ENCODE assay signal across 8 cellular contexts in the genomic region with DNA sequence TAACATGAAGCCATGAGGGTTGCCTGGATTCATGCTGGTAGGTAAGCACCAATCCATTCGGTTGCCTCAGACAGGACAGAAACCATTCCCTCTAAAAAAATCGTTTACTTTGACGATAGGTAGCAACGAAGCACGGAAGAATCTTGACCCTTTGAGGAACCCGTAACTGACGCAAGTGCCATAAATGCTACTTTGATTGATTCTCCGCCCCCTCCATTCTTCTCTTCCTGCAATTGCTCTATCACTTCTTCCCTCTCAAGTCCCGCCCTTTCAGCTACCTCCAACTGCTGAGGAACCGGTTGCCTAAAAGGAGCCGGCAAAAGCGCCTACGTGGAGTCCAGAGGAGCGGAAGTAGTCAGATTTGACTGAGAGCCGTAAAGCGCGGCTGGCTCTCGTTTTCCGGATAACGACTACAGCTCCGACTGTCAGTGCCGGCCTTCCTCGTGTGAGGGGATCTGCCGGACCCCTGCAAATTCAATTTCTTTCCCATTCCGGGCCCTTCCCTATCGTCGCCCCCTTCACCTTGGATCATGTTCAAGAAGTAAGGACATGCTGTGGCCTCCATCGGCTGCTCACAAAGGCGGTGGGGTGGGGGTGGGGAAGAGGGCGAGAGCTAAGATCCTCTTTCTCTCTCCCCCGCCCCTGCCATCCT. TPM values are rescaled to one million over a fixed set of nuclear protein-coding genes. Genes with fewer than 3 reads are reported as not detected.
DNase-seq lines count a peak whose midpoint lies in the region; ATAC-seq and TF ChIP-seq lines count a peak whose summit lies in the region.

A gene with protein sequence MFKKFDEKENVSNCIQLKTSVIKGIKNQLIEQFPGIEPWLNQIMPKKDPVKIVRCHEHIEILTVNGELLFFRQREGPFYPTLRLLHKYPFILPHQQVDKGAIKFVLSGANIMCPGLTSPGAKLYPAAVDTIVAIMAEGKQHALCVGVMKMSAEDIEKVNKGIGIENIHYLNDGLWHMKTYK (plus strand): TSS at position 395 of the 652 bp plus-strand sequence. CDS start 136 bp downstream, at position 531.

- H2AK9ac ChIP-seq in IMR-90 (replicated peaks; ENCODE audit: low read depth, low read length, poor library complexity), result peak within 1 kb of the TSS; percentile 88

- H3K4me2 ChIP-seq in IMR-90 (ENCODE audit: low read depth, low read length) (peak within 1 kb of the TSS; percentile 97), PC-3 (ENCODE audit: low read length) (peak within 1 kb of the TSS; percentile 95)

- DNase-seq in DMS 273 treated with DMSO at 0.1 percent for 48 hours (lab: John Stamatoyannopoulos, UW) (peak; percentile 95), IMR-90 (peak; percentile 96), PC-3 (peak; percentile 96), activated T-cell treated with anti-CD3 and anti-CD28 coated beads for 48 hours (ENCODE audit: low read depth) (peak; percentile 63), erythroblast (lab: John Stamatoyannopoulos, UW) (peak; percentile 87 to 90)
- peak; percentile 78 for DNase-seq in stimulated activated CD8-positive, alpha-beta memory T cell treated with anti-CD3 and anti-CD28 coated beads, Interleukin-4, amount 100 ng/mL, for 48 hours

- H3K79me2 ChIP-seq in PC-3 (ENCODE audit: low read length), result peaks cover 39% of the 10 kb centered on the region

- H3K9me2 ChIP-seq in PC-3 (replicated peaks; ENCODE audit: low read length), result no peaks in the 10 kb centered on the region

- peak within 1 kb of the TSS; percentile 92 for H3K18ac ChIP-seq in IMR-90 (ENCODE audit: low read depth, low read length)

- peak within 1 kb of the TSS; percentile 35 for H2AK5ac ChIP-seq in IMR-90 (ENCODE audit: low read depth, low read length)

- H3K27ac ChIP-seq in IMR-90 (ENCODE audit: insufficient read depth, low read length) (peak within 1 kb of the TSS; percentile 95), PC-3 (ENCODE audit: low read length) (peak within 1 kb of the TSS; percentile 92), mucosa of rectum (ENCODE audit: low read depth in 2 of 2, low read length in 2 of 2) (peak within 1 kb of the TSS; percentile 91 to 93)

- WGBS in IMR-90 (ENCODE audit: extremely low coverage in 2 of 2, insufficient read length in 1 of 2), 2 experiments, result 23% methylated on average over 12 of the region's 31 CpGs; no CpG with 5 or more reads in 1 of the 2 experiments

- H3K27me3 ChIP-seq in IMR-90 (ENCODE audit: control insufficient read depth, insufficient read depth, low read length) (no peaks in the 10 kb centered on the region), PC-3 (ENCODE audit: low read length) (no peaks in the 10 kb centered on the region), mucosa of rectum (ENCODE audit: control insufficient read depth in 2 of 2, insufficient read depth in 2 of 2, low read length in 2 of 2) (no peaks in the 10 kb centered on the region)

- H3K9me1 ChIP-seq in IMR-90 (ENCODE audit: insufficient read depth, low read length), result no peaks in the 10 kb centered on the region

- H3K14ac ChIP-seq in IMR-90 (replicated peaks; ENCODE audit: low read depth, low read length), result peak within 1 kb of the TSS; percentile 97

- peak within 1 kb of the TSS; percentile 84 for H3K4ac ChIP-seq in IMR-90 (ENCODE audit: low read depth, low read length)

- peak within 1 kb of the TSS; percentile 94; the same call in 1 of the 3 replicates for H2BK15ac ChIP-seq in IMR-90 (ENCODE audit: low read depth, low read length)

- POLR2A ChIA-PET in IMR-90 (lab: Charles Lee; ENCODE audit: unreplicated experiment), result interaction anchor here (0.5 to 1.3 kb wide), 3 partner anchors 37 to 61 kb away, joined by 3 to 10 read pairs (median 3); a partner anchor contains a TSS
- POLR2A ChIA-PET in PC-3 (lab: Charles Lee; ENCODE audit: unreplicated experiment), result interaction anchor here (0.6 to 0.9 kb wide), 7 partner anchors 42 to 661 kb away, joined by 3 to 36 read pairs (median 3); a partner anchor contains a TSS

- peak within 1 kb of the TSS; percentile 96 for H3K9ac ChIP-seq in IMR-90 (ENCODE audit: low read depth, low read length)
- peak within 1 kb of the TSS; percentile 99 for H3K9ac ChIP-seq in PC-3 (ENCODE audit: low read length)
- H3K9ac ChIP-seq in mucosa of rectum (ENCODE audit: low read depth in 1 of 2, low read length in 2 of 2), result peak within 1 kb of the TSS; percentile 78 to 79

- H2BK5ac ChIP-seq in IMR-90 (ENCODE audit: low read depth, low read length, poor library complexity, severe bottlenecking), result peak within 1 kb of the TSS; percentile 87

- H3K23ac ChIP-seq in IMR-90 (ENCODE audit: low read depth, low read length), result peak within 1 kb of the TSS; percentile 83; the same call in 1 of the 2 replicates

- no peak for TF ChIP-seq RAD21 in IMR-90 (IDR thresholded peaks at IDR 0.05; ENCODE audit: low read length)

- dilution Hi-C loops in IMR-90 (cut with HindIII; ENCODE audit: low sequenced_read_pairs, unreplicated experiment), result no loop called here

- no peaks in the 10 kb centered on the region for H3K79me1 ChIP-seq in IMR-90 (ENCODE audit: low read depth in 1 of 2, low read length in 2 of 2)

- ATAC-seq in GM21526 (IDR thresholded peaks at IDR 0.05; ENCODE audit: low FRiP score, unreplicated experiment), result peak; percentile 85
- peak; percentile 95 for ATAC-seq in IMR-90 (ENCODE audit: low read depth)
- ATAC-seq in PC-3, result peak; percentile 98

- H4K5ac ChIP-seq in IMR-90 (ENCODE audit: low read depth, low read length), result peak within 1 kb of the TSS; percentile 99

- H2BK120ac ChIP-seq in IMR-90 (ENCODE audit: low read depth, low read length), result peak within 1 kb of the TSS; percentile 77; the same call in 1 of the 2 replicates

- peak within 1 kb of the TSS; percentile 62; the same call in 1 of the 2 replicates for H2BK20ac ChIP-seq in IMR-90 (ENCODE audit: low read depth, low read length)

- H3K4me3 ChIP-seq in IMR-90 (ENCODE audit: insufficient read depth, low read depth, low read length) (peak within 1 kb of the TSS; percentile 88), PC-3 (ENCODE audit: low read length) (peak within 1 kb of the TSS; percentile 90), mucosa of rectum (ENCODE audit: low read length in 2 of 2) (peak within 1 kb of the TSS; percentile 60 to 84)

- intact Hi-C loops in IMR-90 (cut with micrococcal nuclease) (loop anchor here (1.0 kb wide), 2 partner anchors 43 to 106 kb away; no protein-coding TSS in a partner anchor), PC-3 (cut with micrococcal nuclease) (loop anchor here (1.0 to 5.0 kb wide), 3 partner anchors 44 to 92 kb away; a partner anchor contains a TSS)

- H4K20me1 ChIP-seq in IMR-90 (ENCODE audit: insufficient read depth, low read length) (no peaks in the 10 kb centered on the region), PC-3 (ENCODE audit: low read length) (no peaks in the 10 kb centered on the region)

- CTCF ChIA-PET in IMR-90 (lab: Yijun Ruan, JAX) (no interaction called here), PC-3 (lab: Charles Lee) (interaction anchor here (0.6 kb wide), 1 partner anchor 45 kb away, joined by 4 read pairs; no protein-coding TSS in a partner anchor)

- H3K4me1 ChIP-seq in IMR-90 (ENCODE audit: control insufficient read depth, insufficient read depth, low read length) (no peaks in the 10 kb centered on the region), PC-3 (ENCODE audit: insufficient read depth, low read length) (peaks cover 10% of the 10 kb centered on the region), mucosa of rectum (ENCODE audit: control insufficient read depth in 2 of 2, insufficient read depth in 2 of 2, low read length in 2 of 2) (no peaks in the 10 kb centered on the region)

- peak within 1 kb of the TSS; percentile 98 to 100 for H4K8ac ChIP-seq in IMR-90 (ENCODE audit: low read depth in 2 of 2, low read length in 2 of 2)

- H3F3A ChIP-seq in PC-3 (ENCODE audit: low read length, unreplicated experiment), result no peaks in the 10 kb centered on the region

- H3K56ac ChIP-seq in IMR-90 (ENCODE audit: extremely low read depth, insufficient read depth, low read length), result peak within 1 kb of the TSS; percentile 93

- H2AFZ ChIP-seq in IMR-90 (replicated peaks; ENCODE audit: low read length, poor library complexity) (peak within 1 kb of the TSS; percentile 89), PC-3 (ENCODE audit: low read length) (peak within 1 kb of the TSS; percentile 87)

- H3K9me3 ChIP-seq in IMR-90 (ENCODE audit: control insufficient read depth, insufficient read depth, low read length) (no peaks in the 10 kb centered on the region), PC-3 (ENCODE audit: low read length) (no peaks in the 10 kb centered on the region), mucosa of rectum (ENCODE audit: control insufficient read depth in 2 of 2, low read length in 2 of 2) (no peaks in the 10 kb centered on the region)

- H3K36me3 ChIP-seq in IMR-90 (ENCODE audit: control insufficient read depth, insufficient read depth, low read length), result 0 out of 2 replicates have a peak, but pooled peaks cover 2% of the 10 kb centered on the region
- peaks cover 15% of the 10 kb centered on the region for H3K36me3 ChIP-seq in PC-3 (ENCODE audit: low read depth, low read length)
- peaks cover 0 to 3% of the 10 kb centered on the region in 2 donors for H3K36me3 ChIP-seq in mucosa of rectum (ENCODE audit: control insufficient read depth in 2 of 2, insufficient read depth in 2 of 2, low read length in 2 of 2)

- no TSS peak for BruUV-seq in IMR-90 (replicated peaks; lab: Mats Ljungman, UMichigan)
- BruUV-seq in PC-3 (replicated peaks; lab: Mats Ljungman, UMichigan), result no TSS peak

- no peak for TF ChIP-seq CTCF in IMR-90 (conservative IDR thresholded peaks at IDR 0.05; ENCODE audit: low read depth, low read length)
- no peak for TF ChIP-seq CTCF in PC-3 (conservative IDR thresholded peaks at IDR 0.05; ENCODE audit: low read depth, low read length)

- in situ Hi-C loops in IMR-90 (cut with MboI; ENCODE audit: low sequenced_read_pairs), result no loop called here

- peak; percentile 61; the same call in 1 of the 2 replicates for TF ChIP-seq POLR2A in IMR-90 (IDR thresholded peaks at IDR 0.05; ENCODE audit: low read depth, low read length)
- peak; percentile 72 for TF ChIP-seq POLR2A in erythroblast (IDR thresholded peaks at IDR 0.05; ENCODE audit: low read length)

- peak within 1 kb of the TSS; percentile 78 for H4K91ac ChIP-seq in IMR-90 (ENCODE audit: insufficient read depth, low read depth, low read length)

TF ChIP-seq in IMR-90, 13 proteins besides CTCF, POLR2A, EP300 and RAD21:
- TF ChIP-seq MAZ (IDR thresholded peaks at IDR 0.05; ENCODE audit: borderline replicate concordance, low read depth, low read length), result no peak
- no peak for TF ChIP-seq MAFK (IDR thresholded peaks at IDR 0.05; ENCODE audit: low read depth, low read length)
- TF ChIP-seq FOS (IDR thresholded peaks at IDR 0.05; ENCODE audit: low read depth, low read length), result no peak
- TF ChIP-seq CEBPB (IDR thresholded peaks at IDR 0.05; ENCODE audit: low read depth, low read length), result peak; percentile 67
TF ChIP-seq in IMR-90: peak in this region for 1.

RNA-seq across cellular contexts. Expression of the gene that starts here (rescaled TPM):
- total RNA-seq in IMR-90 (2012; rRNA removed), result 36.9 and 48.6 TPM in 2 replicates
- polyA plus RNA-seq in IMR-90 (2012; rRNA removed), result 45.8 and 52.8 TPM in 2 replicates
- polyA plus RNA-seq in IMR-90 (2012; cell fraction: cytosol; rRNA removed), result 9.8 and 20.8 TPM in 2 replicates
- 3.1 and 25.6 TPM in 2 replicates for polyA plus RNA-seq in IMR-90 (2012; cell fraction: nucleus; rRNA removed; ENCODE audit: low replicate concordance)
- 50.0 and 83.7 TPM in 2 replicates for total RNA-seq in PC-3 (2014; rRNA removed)

Comparison
In these comparisons a context has a peak if more than half of its experiments do, and no peak if none do; other contexts are left out.
1. Peak in every context shown above with its lines: DNase-seq, ATAC-seq, H3K4me3 ChIP-seq and H3K27ac ChIP-seq.